In the genomic region with DNA sequence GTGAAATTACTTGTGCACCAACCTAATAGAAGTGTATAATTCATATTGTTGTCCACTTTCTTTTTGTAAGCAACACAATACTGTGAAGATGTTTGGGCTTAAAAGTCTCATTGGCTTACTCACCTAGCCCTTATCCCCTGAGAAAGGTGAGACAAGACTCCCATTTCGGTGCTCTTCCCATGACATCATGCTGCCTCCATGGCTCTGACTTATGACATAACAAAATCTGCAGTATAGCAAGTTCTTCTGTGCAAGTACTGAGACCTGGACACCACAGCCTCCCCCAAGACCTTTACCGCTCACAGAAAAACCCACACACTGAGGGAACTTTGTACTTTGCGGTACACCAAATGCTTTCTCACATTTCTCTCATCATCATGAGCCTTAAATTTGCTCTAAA, we compare ENCODE assay signal across 1 cellular context.
TF ChIP-seq lines count a peak whose summit lies in the region.

No MANE protein-coding gene starts in this region.

TF ChIP-seq in HepG2, 621 proteins besides CTCF, POLR2A, EP300 and RAD21:
- TF ChIP-seq CREB1 (IDR thresholded peaks at IDR 0.05): peak; percentile 65; the same call in 1 of the 2 replicates
- TF ChIP-seq CREB1 (CRISPR knock-in tag; IDR thresholded peaks at IDR 0.05): no peak
- peak; percentile 71; the same call in 1 of the 2 replicates for TF ChIP-seq ATF7 (IDR thresholded peaks at IDR 0.05)
- no peak for TF ChIP-seq ATF7 (CRISPR knock-in tag; IDR thresholded peaks at IDR 0.05)
- TF ChIP-seq NFIB (CRISPR knock-in tag; IDR thresholded peaks at IDR 0.05; ENCODE audit: borderline replicate concordance): no peak
